28 cellular contexts compared by ENCODE assay signal in genomic region chrX:13776387-13776786, GRCh38. TPM values are rescaled to one million over a fixed set of nuclear protein-coding genes. Genes with fewer than 3 reads are reported as not detected.
"Had no signal": no experiment of that assay in that cellular context is flagged by ENCODE, and none has a peak within 500 bp of the region (broad histone marks: within the 10 kb centered on the region; RNA-seq: fewer than 3 reads in every experiment).

No MANE protein-coding gene starts in this region.

- H3K27ac ChIP-seq: ascending aorta, body of pancreas, SJSA1 had no signal

- H3K4me3 Mint-ChIP-seq: activated B cell treated with CpG ODN at 0.5 μM for 24 hours; activated CD4-positive, alpha-beta memory T cell treated with anti-CD3 and anti-CD28 coated beads for 36 hours; activated CD4-positive, alpha-beta T cell treated with anti-CD3 and anti-CD28 coated beads, Interleukin-2, amount 10 ng/mL, durations not matched to agents 24 days and 14 days; activated naive CD4-positive, alpha-beta T cell treated with anti-CD3 and anti-CD28 coated beads, Interleukin-2, amount 10 ng/mL, durations not matched to agents 7 days and 5 days; activated naive CD8-positive, alpha-beta T cell treated with anti-CD3 and anti-CD28 coated beads for 36 hours; activated T-helper 17 cell treated with anti-CD3 and anti-CD28 coated beads, Interleukin-2, amount 50 U/mL, for 72 hours; central memory CD8-positive, alpha-beta T cell; T-helper 17 cell had no signal

- H3K27ac Mint-ChIP-seq: activated B cell treated with CpG ODN at 0.5 μM for 24 hours; activated CD4-positive, alpha-beta memory T cell treated with anti-CD3 and anti-CD28 coated beads for 36 hours; activated CD4-positive, alpha-beta T cell treated with anti-CD3 and anti-CD28 coated beads, Interleukin-2, amount 10 ng/mL, durations not matched to agents 24 days and 14 days; activated naive CD4-positive, alpha-beta T cell treated with anti-CD3 and anti-CD28 coated beads, Interleukin-2, amount 10 ng/mL, durations not matched to agents 7 days and 5 days; activated naive CD8-positive, alpha-beta T cell treated with anti-CD3 and anti-CD28 coated beads for 36 hours; activated T-helper 17 cell treated with anti-CD3 and anti-CD28 coated beads, Interleukin-2, amount 50 U/mL, for 72 hours; T-helper 17 cell had no signal

- H3K4me1 ChIP-seq: ascending aorta, body of pancreas, SJSA1 had no signal

- H3K36me3 Mint-ChIP-seq: activated naive CD8-positive, alpha-beta T cell treated with anti-CD3 and anti-CD28 coated beads for 36 hours had no signal

- H3K27me3 ChIP-seq: ascending aorta, body of pancreas, SJSA1 had no signal

- DNase-seq: activated B cell treated with CpG ODN at 0.5 μM for 24 hours; activated CD4-positive, alpha-beta memory T cell treated with anti-CD3 and anti-CD28 coated beads for 36 hours; activated CD4-positive, alpha-beta T cell treated with anti-CD3 and anti-CD28 coated beads for 1 hour; activated CD4-positive, alpha-beta T cell treated with anti-CD3 and anti-CD28 coated beads, Interleukin-2, amount 10 ng/mL, durations not matched to agents 24 days and 14 days; activated CD8-positive, alpha-beta memory T cell treated with anti-CD3 and anti-CD28 coated beads for 24 hours; activated gamma-delta T cell treated with Interleukin-2 at 50 U/mL for 16 hours; activated naive CD4-positive, alpha-beta T cell treated with anti-CD3 and anti-CD28 coated beads, Interleukin-2, amount 10 ng/mL, durations not matched to agents 7 days and 5 days; activated naive CD8-positive, alpha-beta T cell treated with anti-CD3 and anti-CD28 coated beads for 36 hours; activated T-cell treated with anti-CD3 and anti-CD28 coated beads for 4 hours; activated T-cell treated with anti-CD3 and anti-CD28 coated beads, Interleukin-2, amount 50 U/mL, for 48 hours; body of pancreas; Kasumi-1; NCI-H1105 treated with DMSO at 0.1 percent for 48 hours; NCI-H1436 treated with DMSO at 0.1 percent for 48 hours; NCI-H187; NCI-H2081; NCI-H524; PC-3; SHP77; T-helper 17 cell; T-helper 9 cell had no signal

- H3K9me3 ChIP-seq: ascending aorta, body of pancreas, SJSA1 had no signal

- ATAC-seq: activated T-helper 17 cell treated with anti-CD3 and anti-CD28 coated beads, Interleukin-2, amount 50 U/mL, for 72 hours; body of pancreas; PC-3; T-helper 17 cell had no signal

- H3K9me3 Mint-ChIP-seq: activated B cell treated with CpG ODN at 0.5 μM for 24 hours; activated CD4-positive, alpha-beta memory T cell treated with anti-CD3 and anti-CD28 coated beads for 36 hours; activated CD4-positive, alpha-beta T cell treated with anti-CD3 and anti-CD28 coated beads, Interleukin-2, amount 10 ng/mL, durations not matched to agents 24 days and 14 days; activated naive CD4-positive, alpha-beta T cell treated with anti-CD3 and anti-CD28 coated beads, Interleukin-2, amount 10 ng/mL, durations not matched to agents 7 days and 5 days; activated naive CD8-positive, alpha-beta T cell treated with anti-CD3 and anti-CD28 coated beads for 36 hours; activated T-helper 17 cell treated with anti-CD3 and anti-CD28 coated beads, Interleukin-2, amount 50 U/mL, for 72 hours; central memory CD8-positive, alpha-beta T cell had no signal

- H3K27me3 Mint-ChIP-seq: activated B cell treated with CpG ODN at 0.5 μM for 24 hours; activated CD4-positive, alpha-beta memory T cell treated with anti-CD3 and anti-CD28 coated beads for 36 hours; activated CD4-positive, alpha-beta T cell treated with anti-CD3 and anti-CD28 coated beads, Interleukin-2, amount 10 ng/mL, durations not matched to agents 24 days and 14 days; activated naive CD4-positive, alpha-beta T cell treated with anti-CD3 and anti-CD28 coated beads, Interleukin-2, amount 10 ng/mL, durations not matched to agents 7 days and 5 days; activated naive CD8-positive, alpha-beta T cell treated with anti-CD3 and anti-CD28 coated beads for 36 hours; activated T-helper 17 cell treated with anti-CD3 and anti-CD28 coated beads, Interleukin-2, amount 50 U/mL, for 72 hours; central memory CD8-positive, alpha-beta T cell; T-helper 17 cell had no signal

- H3K4me3 ChIP-seq: ascending aorta, body of pancreas, SJSA1 had no signal

- FAIRE-seq: bronchial epithelial cell, colon, RCC 7860 had no signal

- H3K4me1 Mint-ChIP-seq: activated B cell treated with CpG ODN at 0.5 μM for 24 hours; activated CD4-positive, alpha-beta T cell treated with anti-CD3 and anti-CD28 coated beads, Interleukin-2, amount 10 ng/mL, durations not matched to agents 24 days and 14 days; activated naive CD4-positive, alpha-beta T cell treated with anti-CD3 and anti-CD28 coated beads, Interleukin-2, amount 10 ng/mL, durations not matched to agents 7 days and 5 days; activated T-helper 17 cell treated with anti-CD3 and anti-CD28 coated beads, Interleukin-2, amount 50 U/mL, for 72 hours; central memory CD8-positive, alpha-beta T cell had no signal

RNA-seq across cellular contexts. Expression of gene GPM6B, which starts 40.5 kb away (rescaled TPM):
- total RNA-seq: activated B cell treated with CpG ODN at 0.5 μM for 24 hours; activated CD4-positive, alpha-beta memory T cell treated with anti-CD3 and anti-CD28 coated beads for 36 hours; activated CD4-positive, alpha-beta T cell treated with anti-CD3 and anti-CD28 coated beads, Interleukin-2, amount 10 ng/mL, durations not matched to agents 24 days and 14 days; activated naive CD8-positive, alpha-beta T cell treated with anti-CD3 and anti-CD28 coated beads for 36 hours; activated T-helper 17 cell treated with anti-CD3 and anti-CD28 coated beads, Interleukin-2, amount 50 U/mL, for 72 hours; SJSA1; T-helper 17 cell had no signal
